Comparison of ENCODE assay signal across 17 cellular contexts in genomic region chr19:56123492-56123891, GRCh38. TPM values are rescaled to one million over a fixed set of nuclear protein-coding genes. Genes with fewer than 3 reads are reported as not detected.
DNase-seq lines count a peak whose midpoint lies in the region; ATAC-seq and TF ChIP-seq lines count a peak whose summit lies in the region.
"Not testable (repeated sequence)": the region's sequence is repeated elsewhere in the genome, so short reads cannot be mapped to it uniquely, and the experiment has no call there.
"Had no signal": no experiment of that assay in that cellular context is flagged by ENCODE, and none has a peak within 500 bp of the region (broad histone marks: within the 10 kb centered on the region; RNA-seq: fewer than 3 reads in every experiment).

No MANE protein-coding gene starts in this region.

- intact Hi-C loops in left ventricle myocardium inferior (cut with micrococcal nuclease) = not testable (repeated sequence)

- H3K4me1 ChIP-seq in DND-41 (ENCODE audit: insufficient read depth, low read length) (peaks cover 25% of the 10 kb centered on the region), left ventricle myocardium inferior (peaks cover 25% of the 10 kb centered on the region), osteoblast (ENCODE audit: insufficient read depth, low read length) (peaks cover 17% of the 10 kb centered on the region)

- H2AFZ ChIP-seq in DND-41 (ENCODE audit: low read depth, low read length) = peak overlapping the region; percentile 43; the same call in 1 of the 2 replicates
- peak overlapping the region; percentile 72 for H2AFZ ChIP-seq in osteoblast (ENCODE audit: low read length)

- not testable (repeated sequence) for H3K36me3 ChIP-seq in DND-41 (ENCODE audit: insufficient read depth, low read length); left ventricle myocardium inferior; osteoblast (ENCODE audit: insufficient read depth, low read length)

- not testable (repeated sequence) for H3K36me3 Mint-ChIP-seq in T-helper 2 cell treated with Interferon-gamma antibody and Interleukin-4, amounts not matched to agents 5 μg/mL and 100 μg/mL, for 36 hours (ENCODE audit: low read depth); activated naive CD4-positive, alpha-beta T cell treated with anti-CD3 and anti-CD28 coated beads, Interleukin-2, amount 10 ng/mL, durations not matched to agents 7 days and 5 days; brain; nephron (ENCODE audit: low read depth)

- ATAC-seq in DND-41 (ENCODE audit: insufficient read depth, low read depth) = not testable (repeated sequence)

- peak overlapping the region; percentile 31 for H3K27ac Mint-ChIP-seq in T-helper 2 cell treated with Interferon-gamma antibody and Interleukin-4, amounts not matched to agents 5 μg/mL and 100 μg/mL, for 36 hours
- H3K27ac Mint-ChIP-seq in activated naive CD4-positive, alpha-beta T cell treated with anti-CD3 and anti-CD28 coated beads, Interleukin-2, amount 10 ng/mL, durations not matched to agents 7 days and 5 days = peak overlapping the region; percentile 20
- H3K27ac Mint-ChIP-seq in brain (peak overlapping the region in 3 of 5 experiments; percentile 72 to 94 (median 87)), nephron (peak overlapping the region; percentile 66 to 89 (median 88))

- H3K79me2 ChIP-seq in DND-41 (ENCODE audit: insufficient read depth, low read length) (peaks cover 22% of the 10 kb centered on the region), osteoblast (ENCODE audit: insufficient read depth, low read length) (peaks cover 20% of the 10 kb centered on the region)

- peaks cover 22% of the 10 kb centered on the region for H3K4me1 Mint-ChIP-seq in T-helper 2 cell treated with Interferon-gamma antibody and Interleukin-4, amounts not matched to agents 5 μg/mL and 100 μg/mL, for 36 hours (ENCODE audit: low read depth)
- H3K4me1 Mint-ChIP-seq in activated naive CD4-positive, alpha-beta T cell treated with anti-CD3 and anti-CD28 coated beads, Interleukin-2, amount 10 ng/mL, durations not matched to agents 7 days and 5 days = peaks cover 61% of the 10 kb centered on the region
- peaks cover 45% of the 10 kb centered on the region for H3K4me1 Mint-ChIP-seq in brain
- H3K4me1 Mint-ChIP-seq in nephron = peaks cover 56% of the 10 kb centered on the region

- not testable (repeated sequence) for H3K9me3 ChIP-seq in DND-41 (ENCODE audit: insufficient read depth, low read length, severe bottlenecking); left ventricle myocardium inferior (replicated peaks); osteoblast (ENCODE audit: low read depth, low read length)

- DNase-seq in DND-41; T-helper 2 cell treated with Interferon-gamma antibody and Interleukin-4, amounts not matched to agents 5 μg/mL and 100 μg/mL, for 36 hours (ENCODE audit: low spot score); activated naive CD4-positive, alpha-beta T cell treated with anti-CD3 and anti-CD28 coated beads, Interleukin-2, amount 10 ng/mL, durations not matched to agents 7 days and 5 days; left ventricle myocardium inferior; osteoblast (ENCODE audit: insufficient read length, low spot score, missing footprints): not testable (repeated sequence)

- not testable (repeated sequence) for H3K4me3 ChIP-seq in DND-41 (ENCODE audit: low read depth in 1 of 2, low read length in 2 of 2); left ventricle myocardium inferior; osteoblast (ENCODE audit: insufficient read depth, low read length)

- H3K27ac ChIP-seq in DND-41 (ENCODE audit: low read length); osteoblast (ENCODE audit: low read depth, low read length): not testable (repeated sequence)
- peak overlapping the region; percentile 18 for H3K27ac ChIP-seq in left ventricle myocardium inferior (replicated peaks)

- CTCF ChIA-PET in activated naive CD4-positive, alpha-beta T cell treated with anti-CD3 and anti-CD28 coated beads, Interleukin-2, amount 10 ng/mL, durations not matched to agents 7 days and 5 days (lab: Charles Lee) = not testable (repeated sequence)

- H3K4me2 ChIP-seq in DND-41 (ENCODE audit: insufficient read depth, low read length); osteoblast (ENCODE audit: insufficient read depth, low read length): not testable (repeated sequence)

- not testable (repeated sequence) for H3K4me3 Mint-ChIP-seq in T-helper 2 cell treated with Interferon-gamma antibody and Interleukin-4, amounts not matched to agents 5 μg/mL and 100 μg/mL, for 36 hours
- peak overlapping the region; percentile 31 for H3K4me3 Mint-ChIP-seq in activated naive CD4-positive, alpha-beta T cell treated with anti-CD3 and anti-CD28 coated beads, Interleukin-2, amount 10 ng/mL, durations not matched to agents 7 days and 5 days
- H3K4me3 Mint-ChIP-seq in brain = peak overlapping the region in 4 of 5 experiments; percentile 25 to 58 (median 52)
- H3K4me3 Mint-ChIP-seq in nephron = peak overlapping the region in 1 of 3 experiments; percentile 59

- H3K27me3 ChIP-seq in DND-41 (ENCODE audit: insufficient read depth, low read length, poor library complexity); left ventricle myocardium inferior (ENCODE audit: low read depth); osteoblast (ENCODE audit: insufficient read depth, low read length): not testable (repeated sequence)

- H3K27me3 Mint-ChIP-seq in T-helper 2 cell treated with Interferon-gamma antibody and Interleukin-4, amounts not matched to agents 5 μg/mL and 100 μg/mL, for 36 hours (ENCODE audit: low read depth); activated naive CD4-positive, alpha-beta T cell treated with anti-CD3 and anti-CD28 coated beads, Interleukin-2, amount 10 ng/mL, durations not matched to agents 7 days and 5 days; brain; nephron (ENCODE audit: low read depth): not testable (repeated sequence)

- not testable (repeated sequence) for H3K9me3 Mint-ChIP-seq in T-helper 2 cell treated with Interferon-gamma antibody and Interleukin-4, amounts not matched to agents 5 μg/mL and 100 μg/mL, for 36 hours; activated naive CD4-positive, alpha-beta T cell treated with anti-CD3 and anti-CD28 coated beads, Interleukin-2, amount 10 ng/mL, durations not matched to agents 7 days and 5 days; brain; nephron

- not testable (repeated sequence) for H3K9ac ChIP-seq in DND-41 (ENCODE audit: low read depth, low read length)

- not testable (repeated sequence) for TF ChIP-seq CTCF in DND-41 (IDR thresholded peaks at IDR 0.05; ENCODE audit: borderline replicate concordance, extremely low read depth, low read length, poor library complexity, severe bottlenecking); brain (conservative IDR thresholded peaks at IDR 0.05); left ventricle myocardium inferior (IDR thresholded peaks at IDR 0.05; ENCODE audit: borderline replicate concordance); nephron (IDR thresholded peaks at IDR 0.05; ENCODE audit: unreplicated experiment in 3 of 3); osteoblast (IDR thresholded peaks at IDR 0.05; ENCODE audit: extremely low read depth, low read depth, low read length)

- H4K20me1 ChIP-seq in DND-41 (ENCODE audit: insufficient read depth, low read length) = not testable (repeated sequence)
- H4K20me1 ChIP-seq in osteoblast (ENCODE audit: insufficient read depth, low read length) = peaks cover 16% of the 10 kb centered on the region

RNA-seq across cellular contexts. Expression of gene ZNF787, which starts 2.4 kb away (rescaled TPM):
- polyA plus RNA-seq in brain (ENCODE audit: insufficient read depth, low read depth, low replicate concordance) = 30.6 TPM
- 31.8 TPM for total RNA-seq in left ventricle myocardium inferior
- total RNA-seq in osteoblast = 23.6 and 27.5 TPM in 2 replicates

RNA-seq across cellular contexts. Expression of gene ZNF444, which starts 17.6 kb away (rescaled TPM):
- 39.9 TPM for polyA plus RNA-seq in brain (ENCODE audit: insufficient read depth, low read depth, low replicate concordance)
- total RNA-seq in left ventricle myocardium inferior (19.2 TPM), osteoblast (13.0 and 16.6 TPM in 2 replicates)

RNA-seq across cellular contexts. Expression of gene GALP, which starts 52.3 kb away (rescaled TPM):
- not detected for polyA plus RNA-seq in brain (ENCODE audit: insufficient read depth, low read depth, low replicate concordance)
- total RNA-seq in left ventricle myocardium inferior (not detected), osteoblast (not detected in 2 replicates)
- total RNA-seq: A673; Calu3; CD8-positive, alpha-beta T cell; G401; GM12878; H7; HFFc6; HT1080 had no signal
- polyA plus RNA-seq: AG04450, CD14-positive monocyte, GM12878 had no signal

Comparison
In these comparisons a context has a peak if more than half of its experiments do, and no peak if none do; other contexts are left out.
1. H3K27ac Mint-ChIP-seq: peak in every context shown above with its lines; median percentile 88 in nephron; 87 in brain; 31 in T-helper 2 cell treated with Interferon-gamma antibody and Interleukin-4, amounts not matched to agents 5 μg/mL and 100 μg/mL, for 36 hours; 20 in activated naive CD4-positive, alpha-beta T cell treated with anti-CD3 and anti-CD28 coated beads, Interleukin-2, amount 10 ng/mL, durations not matched to agents 7 days and 5 days.